Comparison of ENCODE assay signal across 8 cellular contexts in the genomic region with DNA sequence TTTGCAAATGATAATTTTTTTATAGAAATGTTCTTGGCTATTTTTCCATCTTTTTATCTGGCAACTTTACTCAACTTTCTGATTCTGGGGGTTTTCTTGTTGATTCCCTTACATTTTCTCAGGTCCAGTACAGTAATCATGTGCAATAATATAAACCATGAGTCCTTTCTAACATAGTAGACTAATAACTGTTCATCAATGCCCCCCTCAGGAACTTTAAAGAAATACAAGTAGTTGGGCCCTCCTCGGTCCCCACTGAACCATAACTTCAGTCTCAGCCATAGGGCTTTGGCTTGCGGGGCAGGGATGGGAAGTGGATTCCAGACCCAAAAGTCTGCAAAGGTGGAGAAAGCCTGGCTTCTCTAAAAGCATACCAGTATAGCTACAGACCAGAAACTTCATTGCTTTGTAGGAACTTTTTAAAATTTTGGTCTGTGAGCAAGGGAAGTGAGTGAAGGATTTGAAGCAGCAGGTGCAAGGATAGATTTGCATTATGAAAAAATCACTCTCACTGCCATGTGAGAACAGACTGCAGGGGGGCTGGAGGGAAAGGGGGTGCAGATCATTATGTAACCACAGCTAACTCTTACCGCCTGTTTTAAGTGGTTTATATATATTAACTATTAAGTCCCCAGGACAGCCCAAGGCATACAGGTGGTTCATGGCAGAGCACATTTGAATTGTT. TPM values are rescaled to one million over a fixed set of nuclear protein-coding genes. Genes with fewer than 3 reads are reported as not detected.
DNase-seq lines count a peak whose midpoint lies in the region; ATAC-seq, FAIRE-seq and TF ChIP-seq lines count a peak whose summit lies in the region.

No MANE protein-coding gene starts in this region.

- TF ChIP-seq EP300 in gastroesophageal sphincter (IDR thresholded peaks at IDR 0.05): no peak

- peak; percentile 20 for DNase-seq in DMS114 treated with DMSO at 0.1 percent for 48 hours (lab: John Stamatoyannopoulos, UW; ENCODE audit: unreplicated experiment)
- peak; percentile 52 for DNase-seq in HCEC 1CT
- DNase-seq in RCC 7860 (ENCODE audit: low spot score): no peak
- DNase-seq in urothelium cell line (ENCODE audit: low spot score): peak; percentile 55
- no peak for DNase-seq in T1000 (lab: John Stamatoyannopoulos, UW)

- WGBS in gastroesophageal sphincter (ENCODE audit: low coverage in 1 of 2), 2 donors: 18 to 37% methylated on average over 2 to 3 of the region's 3 CpGs

- no peaks in the 10 kb centered on the region for H3K27me3 ChIP-seq in gastroesophageal sphincter

- H3K36me3 ChIP-seq in gastroesophageal sphincter: no peaks in the 10 kb centered on the region

- no peaks in the 10 kb centered on the region for H3K9me3 ChIP-seq in gastroesophageal sphincter

- TF ChIP-seq POLR2A in gastroesophageal sphincter (IDR thresholded peaks at IDR 0.05): no peak

- peak; percentile 15 for FAIRE-seq in RCC 7860 (lab: Jason Lieb, UNC)
- no peak for FAIRE-seq in urothelium cell line (lab: Jason Lieb, UNC)

- peaks cover 0 to 40% (median 18%) of the 10 kb centered on the region in 3 donors for H3K4me1 ChIP-seq in gastroesophageal sphincter

- TF ChIP-seq CTCF in gastroesophageal sphincter (IDR thresholded peaks at IDR 0.05): peak in 3 of 4 experiments; percentile 22 to 45 (median 37)

- no peak for ATAC-seq in gastroesophageal sphincter
- ATAC-seq in HG03442 (IDR thresholded peaks at IDR 0.05; ENCODE audit: unreplicated experiment): no peak
- ATAC-seq in HG03095 (IDR thresholded peaks at IDR 0.05; ENCODE audit: unreplicated experiment): no peak

- no peak overlapping the region for H3K4me3 ChIP-seq in gastroesophageal sphincter

- no peak overlapping the region for H3K27ac ChIP-seq in gastroesophageal sphincter

RNA-seq across cellular contexts. Expression of gene TUB, which starts 10.5 kb away (rescaled TPM):
- total RNA-seq in gastroesophageal sphincter: 10 to 100 TPM in 3 of 4 donors, 1 to 10 TPM in 1; 8.2 to 19.0 (median 13.4) TPM

Comparison
In these comparisons a context has a peak if more than half of its experiments do, and no peak if none do; other contexts are left out.
1. DNase-seq: peak in DMS114 treated with DMSO at 0.1 percent for 48 hours (single experiment), HCEC 1CT (single experiment) and urothelium cell line (single experiment); none in RCC 7860 (single experiment) and T1000 (single experiment).